ENCODE assay signal across 14 cellular contexts in the genomic region with DNA sequence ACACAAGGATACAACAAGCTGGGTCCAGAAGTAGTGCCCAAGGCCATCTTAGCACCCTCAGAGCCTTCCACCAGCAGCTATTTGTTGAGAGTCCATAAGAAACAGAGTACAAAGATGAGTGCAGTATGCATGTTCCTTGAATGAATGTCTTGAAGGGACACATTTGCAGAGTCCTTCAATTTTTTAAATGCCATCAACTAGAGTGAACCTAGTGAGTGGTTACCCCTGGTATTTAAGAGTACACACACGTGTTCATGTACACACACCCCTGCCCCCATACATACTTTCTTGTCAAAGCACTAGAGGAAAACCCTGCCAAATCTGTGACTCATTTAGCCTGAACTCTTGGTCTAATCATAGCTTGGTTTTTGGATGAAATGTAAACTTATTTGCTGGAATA.
A peak's percentile ranks its signal among the peaks of the same experiment; 100 is the strongest.
DNase-seq lines count a peak whose midpoint lies in the region; FAIRE-seq and TF ChIP-seq lines count a peak whose summit lies in the region.
"Had no signal": no experiment of that assay in that cellular context is flagged by ENCODE, and none has a peak within 500 bp of the region (broad histone marks: within the 10 kb centered on the region; RNA-seq: fewer than 3 reads in every experiment).

No MANE protein-coding gene starts in this region.

- H3K36me3 ChIP-seq in PC-9 (ENCODE audit: low read depth) (no peaks in the 10 kb centered on the region), endothelial cell of umbilical vein (ENCODE audit: control insufficient read depth in 2 of 2, extremely low read depth in 1 of 2, insufficient read depth in 2 of 2, low read length in 2 of 2) (no peaks in the 10 kb centered on the region)

- H3K4me2 ChIP-seq in PC-9 = peak overlapping the region; percentile 3; the same call in 1 of the 2 replicates
- peak overlapping the region; percentile 31 for H3K4me2 ChIP-seq in endothelial cell of umbilical vein (ENCODE audit: insufficient read depth, low read length)

- H3K4me3 Mint-ChIP-seq in nephron = no peak overlapping the region
- H3K4me3 Mint-ChIP-seq: dendritic cell treated with granulocyte-macrophage colony-stimulating factor and Interleukin-4, amounts not matched to agents 40 ng/mL and 50 ng/mL, for 4 days; nephron progenitor cell had no signal

- dilution Hi-C loops in endothelial cell of umbilical vein (cut with MboI; ENCODE audit: extremely low pct_ligation_motif_present, low sequenced_read_pairs) = no loop called here

- H3K27ac Mint-ChIP-seq in nephron = peak overlapping the region in 2 of 3 experiments; percentile 24 to 86
- H3K27ac Mint-ChIP-seq: activated T-helper 2 cell treated with anti-CD3 and anti-CD28 coated beads, Interferon-gamma antibody, Interleukin-2, Interleukin-4, amounts not matched to agents 10 μg/mL and 5 μg/mL and 100 μg/mL, durations not matched to agents 14 hours and 24 hours and 36 hours; dendritic cell treated with granulocyte-macrophage colony-stimulating factor and Interleukin-4, amounts not matched to agents 40 ng/mL and 50 ng/mL, for 4 days; nephron progenitor cell had no signal

- H3K9me3 ChIP-seq in PC-9 (ENCODE audit: insufficient read depth, low read depth) (0 out of 2 replicates have a peak, but pooled peaks cover 8% of the 10 kb centered on the region), endothelial cell of umbilical vein (replicated peaks; ENCODE audit: control insufficient read depth, insufficient read depth, low read length) (no peaks in the 10 kb centered on the region)

- CTCF ChIA-PET in PC-9 (lab: Charles Lee) (no interaction called here), endothelial cell of umbilical vein (lab: Charles Lee) (interaction anchor here (1.0 to 2.0 kb wide), 9 partner anchors 15 to 88 kb away, joined by 3 to 15 read pairs (median 4); no protein-coding TSS in a partner anchor)

- no peaks in the 10 kb centered on the region for H3K9me1 ChIP-seq in endothelial cell of umbilical vein (replicated peaks; ENCODE audit: control insufficient read depth, extremely low read depth, insufficient read depth, low read length)

- peaks cover 28% of the 10 kb centered on the region for H3K4me1 Mint-ChIP-seq in nephron
- H3K4me1 Mint-ChIP-seq: nephron progenitor cell had no signal

- H4K20me1 ChIP-seq in PC-9 (ENCODE audit: insufficient read depth) = no peaks in the 10 kb centered on the region
- H4K20me1 ChIP-seq in endothelial cell of umbilical vein (replicated peaks; ENCODE audit: control insufficient read depth, extremely low read depth, insufficient read depth, low read length) = no peaks in the 10 kb centered on the region

- H3K36me3 Mint-ChIP-seq in nephron (ENCODE audit: low read depth) = no peaks in the 10 kb centered on the region

- no peaks in the 10 kb centered on the region for H3K79me2 ChIP-seq in PC-9 (ENCODE audit: low read depth)
- H3K79me2 ChIP-seq in endothelial cell of umbilical vein (ENCODE audit: control insufficient read depth, insufficient read depth, low read length) = no peaks in the 10 kb centered on the region

- no peak overlapping the region for H3K27ac ChIP-seq in PC-9
- no peak overlapping the region for H3K27ac ChIP-seq in endothelial cell of umbilical vein (ENCODE audit: insufficient read depth, low read depth, low read length)
- H3K27ac ChIP-seq: C4-2B had no signal

- no peak overlapping the region for H2AFZ ChIP-seq in PC-9
- no peak overlapping the region for H2AFZ ChIP-seq in endothelial cell of umbilical vein (ENCODE audit: low read depth, low read length)

- no TSS peak for BruUV-seq in PC-9 (replicated peaks; lab: Mats Ljungman, UMichigan)
- BruUV-seq in endothelial cell of umbilical vein (replicated peaks; lab: Mats Ljungman, UMichigan) = no TSS peak

- peaks cover 4% of the 10 kb centered on the region for H3K9me3 Mint-ChIP-seq in nephron
- H3K9me3 Mint-ChIP-seq: activated T-helper 2 cell treated with anti-CD3 and anti-CD28 coated beads, Interferon-gamma antibody, Interleukin-2, Interleukin-4, amounts not matched to agents 10 μg/mL and 5 μg/mL and 100 μg/mL, durations not matched to agents 14 hours and 24 hours and 36 hours; dendritic cell treated with granulocyte-macrophage colony-stimulating factor and Interleukin-4, amounts not matched to agents 40 ng/mL and 50 ng/mL, for 4 days; nephron progenitor cell had no signal

- POLR2A ChIA-PET in PC-9 (lab: Charles Lee; ENCODE audit: unreplicated experiment) = interaction anchor here (0.7 kb wide), 1 partner anchor 21 kb away, joined by 5 read pairs; no protein-coding TSS in a partner anchor
- POLR2A ChIA-PET in endothelial cell of umbilical vein (lab: Charles Lee) = no interaction called here

- H3K27me3 Mint-ChIP-seq in nephron (ENCODE audit: low read depth) = peaks cover 4% of the 10 kb centered on the region
- H3K27me3 Mint-ChIP-seq: dendritic cell treated with granulocyte-macrophage colony-stimulating factor and Interleukin-4, amounts not matched to agents 40 ng/mL and 50 ng/mL, for 4 days had no signal

- DNase-seq in AG09319 (ENCODE audit: extremely low read depth, low read depth) (peak; percentile 94), PC-9 (peak; percentile 5 to 80), endothelial cell of umbilical vein (ENCODE audit: low read depth, low spot score) (peak; percentile 80), NCI-H345 (lab: John Stamatoyannopoulos, UW) (no peak), NCI-H2196 treated with DMSO at 0.1 percent for 48 hours (lab: John Stamatoyannopoulos, UW; ENCODE audit: unreplicated experiment) (no peak), NCI-H187 (lab: John Stamatoyannopoulos, UW) (no peak), HUDEP-2 (lab: John Stamatoyannopoulos, UW; ENCODE audit: unreplicated experiment in 76 of 76) (no peak)
- DNase-seq: NCI-H2081; nephron progenitor cell; stimulated activated CD4-positive, alpha-beta T cell treated with anti-CD3 and anti-CD28 coated beads, Interleukin-4, amount 100 ng/mL, for 24 hours had no signal

- TF ChIP-seq CTCF in AG09319 (IDR thresholded peaks at IDR 0.05; ENCODE audit: low read depth, low read length) = no peak
- TF ChIP-seq CTCF in PC-9 (conservative IDR thresholded peaks at IDR 0.05) = no peak
- no peak for TF ChIP-seq CTCF in endothelial cell of umbilical vein (IDR thresholded peaks at IDR 0.05; ENCODE audit: extremely low read depth in 1 of 2, insufficient read depth in 1 of 2, low read depth in 1 of 2, low read length in 2 of 2)
- TF ChIP-seq CTCF in nephron (IDR thresholded peaks at IDR 0.05; ENCODE audit: unreplicated experiment in 3 of 3) = no peak

- FAIRE-seq in endothelial cell of umbilical vein (lab: Jason Lieb, UNC) = peak; percentile 88

- H3F3A ChIP-seq in PC-9 (ENCODE audit: insufficient read depth, low read depth) = peaks cover 10% of the 10 kb centered on the region; the same call in 1 of the 2 replicates

- H3K9me2 ChIP-seq in PC-9 (ENCODE audit: insufficient read depth) = no peaks in the 10 kb centered on the region

- no peaks in the 10 kb centered on the region for H3K27me3 ChIP-seq in PC-9 (ENCODE audit: insufficient read depth, low read depth)
- no peaks in the 10 kb centered on the region for H3K27me3 ChIP-seq in endothelial cell of umbilical vein (ENCODE audit: control insufficient read depth in 2 of 2, insufficient read depth in 2 of 2, low read length in 2 of 2)

- TF ChIP-seq POLR2A in endothelial cell of umbilical vein (IDR thresholded peaks at IDR 0.05; ENCODE audit: low read depth, low read length) = no peak

- intact Hi-C loops in PC-9 (cut with micrococcal nuclease; ENCODE audit: unreplicated experiment) (no loop called here), endothelial cell of umbilical vein (cut with micrococcal nuclease) (loop anchor here (5.0 kb wide), 1 partner anchor 42 kb away; no protein-coding TSS in a partner anchor)

- H3K4me1 ChIP-seq in PC-9 (replicated peaks; ENCODE audit: insufficient read depth) (peaks cover 21% of the 10 kb centered on the region), endothelial cell of umbilical vein (ENCODE audit: control insufficient read depth, extremely low read depth, insufficient read depth, low read length) (peaks cover 23% of the 10 kb centered on the region)

- H3K4me3 ChIP-seq in PC-9 = no peak overlapping the region
- no peak overlapping the region for H3K4me3 ChIP-seq in endothelial cell of umbilical vein (replicated peaks in 1 of 3; ENCODE audit: insufficient read depth in 1 of 3, low read depth in 1 of 3, low read length in 3 of 3)

- H3K9ac ChIP-seq in endothelial cell of umbilical vein (replicated peaks; ENCODE audit: extremely low read depth, insufficient read depth, low read length) = no peak overlapping the region

TF ChIP-seq in endothelial cell of umbilical vein, 7 proteins besides CTCF, POLR2A, EP300 and RAD21:
- TF ChIP-seq EZH2 (IDR thresholded peaks at IDR 0.05; ENCODE audit: borderline replicate concordance, low read depth, low read length, severe bottlenecking) = no peak
- TF ChIP-seq, protein P1, sequence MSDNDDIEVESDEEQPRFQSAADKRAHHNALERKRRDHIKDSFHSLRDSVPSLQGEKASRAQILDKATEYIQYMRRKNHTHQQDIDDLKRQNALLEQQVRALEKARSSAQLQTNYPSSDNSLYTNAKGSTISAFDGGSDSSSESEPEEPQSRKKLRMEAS (IDR thresholded peaks at IDR 0.05; ENCODE audit: insufficient read depth, insufficient read length) = peak; percentile 14
- TF ChIP-seq FOS (IDR thresholded peaks at IDR 0.05; ENCODE audit: borderline replicate concordance, insufficient read depth, low read length) = peak; percentile 80
- peak; percentile 28 for TF ChIP-seq JUN (IDR thresholded peaks at IDR 0.05; ENCODE audit: borderline replicate concordance, insufficient read depth, insufficient read length, low read depth)
TF ChIP-seq in endothelial cell of umbilical vein: peak in this region for 3.

Comparison
In these comparisons a context has a peak if more than half of its experiments do, and no peak if none do; other contexts are left out.
1. DNase-seq: peak in AG09319 (single experiment), PC-9 (2 of 2) and endothelial cell of umbilical vein (single experiment); none in NCI-H345 (single experiment), NCI-H2196 treated with DMSO at 0.1 percent for 48 hours (single experiment), NCI-H187 (0 of 2) and HUDEP-2 (0 of 76).